Comparison of ENCODE assay signal across 8 cellular contexts in genomic region chr4:87423313-87424031, GRCh38. TPM values are rescaled to one million over a fixed set of nuclear protein-coding genes. Genes with fewer than 3 reads are reported as not detected.
DNase-seq lines count a peak whose midpoint lies in the region; TF ChIP-seq lines count a peak whose summit lies in the region.

No MANE protein-coding gene starts in this region.

- TF ChIP-seq EP300 in stomach (IDR thresholded peaks at IDR 0.05): no peak

- H3K4me3 Mint-ChIP-seq in activated T-helper 1 cell treated with anti-CD3 and anti-CD28 coated beads, Interleukin-12 subunit alpha, Interleukin-12 subunit beta, Interleukin-2, Interleukin-4 antibody, amounts not matched to agents 30 ng/mL and 10 ng/mL and 1 ng/mL, durations not matched to agents 14 hours and 24 hours and 36 hours: peak overlapping the region; percentile 99
- peak overlapping the region; percentile 90 to 100 (median 99) for H3K4me3 Mint-ChIP-seq in immature natural killer cell

- in situ Hi-C loops in KBM-7 (cut with MboI; ENCODE audit: low pct_unique_long_range_greater_than_20kb, low sequenced_read_pairs): no loop called here

- H3K27ac ChIP-seq in stomach: peak overlapping the region in 4 of 5 donors; percentile 87 to 95 (median 93)

- H3K4me1 Mint-ChIP-seq in activated T-helper 1 cell treated with anti-CD3 and anti-CD28 coated beads, Interleukin-12 subunit alpha, Interleukin-12 subunit beta, Interleukin-2, Interleukin-4 antibody, amounts not matched to agents 30 ng/mL and 10 ng/mL and 1 ng/mL, durations not matched to agents 14 hours and 24 hours and 36 hours (ENCODE audit: low read depth): peaks cover 30% of the 10 kb centered on the region
- peaks cover 27 to 57% of the 10 kb centered on the region in 2 donors for H3K4me1 Mint-ChIP-seq in immature natural killer cell

- TF ChIP-seq CTCF in stomach (IDR thresholded peaks at IDR 0.05): no peak

- peak overlapping the region; percentile 75 to 84 (median 79) for H3K4me3 ChIP-seq in stomach

- no peaks in the 10 kb centered on the region for H3K9me3 ChIP-seq in stomach

- no peak for TF ChIP-seq POLR2A in stomach (IDR thresholded peaks at IDR 0.05)

- H3K27ac Mint-ChIP-seq in activated T-helper 1 cell treated with anti-CD3 and anti-CD28 coated beads, Interleukin-12 subunit alpha, Interleukin-12 subunit beta, Interleukin-2, Interleukin-4 antibody, amounts not matched to agents 30 ng/mL and 10 ng/mL and 1 ng/mL, durations not matched to agents 14 hours and 24 hours and 36 hours: no peak overlapping the region
- H3K27ac Mint-ChIP-seq in immature natural killer cell: peak overlapping the region; percentile 69 to 99 (median 88)

- no peaks in the 10 kb centered on the region for H3K9me3 Mint-ChIP-seq in activated T-helper 1 cell treated with anti-CD3 and anti-CD28 coated beads, Interleukin-12 subunit alpha, Interleukin-12 subunit beta, Interleukin-2, Interleukin-4 antibody, amounts not matched to agents 30 ng/mL and 10 ng/mL and 1 ng/mL, durations not matched to agents 14 hours and 24 hours and 36 hours
- no peaks in the 10 kb centered on the region for H3K9me3 Mint-ChIP-seq in immature natural killer cell

- peak; percentile 45 for DNase-seq in DMS 273 treated with DMSO at 0.1 percent for 48 hours (lab: John Stamatoyannopoulos, UW)
- DNase-seq in KBM-7: peak; percentile 34
- DNase-seq in activated T-helper 1 cell treated with anti-CD3 and anti-CD28 coated beads, Interleukin-12 subunit alpha, Interleukin-12 subunit beta, Interleukin-2, Interleukin-4 antibody, amounts not matched to agents 30 ng/mL and 10 ng/mL and 1 ng/mL, durations not matched to agents 14 hours and 24 hours and 36 hours (ENCODE audit: low spot score): no peak
- DNase-seq in immature natural killer cell: no peak
- DNase-seq in stomach: no peak
- DNase-seq in GM19238 (ENCODE audit: insufficient read length, low spot score): no peak
- DNase-seq in HPDE6-E6E7 (ENCODE audit: extremely low spot score): no peak
- no peak for DNase-seq in activated CD4-positive, alpha-beta T cell treated with anti-CD3 and anti-CD28 coated beads, Interleukin-2, amount 50 U/mL, for 4 hours

- intact Hi-C loops in activated T-helper 1 cell treated with anti-CD3 and anti-CD28 coated beads, Interleukin-12 subunit alpha, Interleukin-12 subunit beta, Interleukin-2, Interleukin-4 antibody, amounts not matched to agents 30 ng/mL and 10 ng/mL and 1 ng/mL, durations not matched to agents 14 hours and 24 hours and 36 hours (cut with micrococcal nuclease): loop anchor here (5.0 kb wide), 3 partner anchors 201 to 1399 kb away; partner anchors contain the start of genes KLHL8 and PPM1K
- intact Hi-C loops in stomach (cut with DNase I; ENCODE audit: low total_unique reads): no loop called here

- H3K4me1 ChIP-seq in stomach: peaks cover 24 to 76% (median 56%) of the 10 kb centered on the region in 4 donors

- no peaks in the 10 kb centered on the region for H3K27me3 ChIP-seq in stomach

- no peaks in the 10 kb centered on the region for H3K36me3 ChIP-seq in stomach

- peaks cover 1% of the 10 kb centered on the region for H3K36me3 Mint-ChIP-seq in activated T-helper 1 cell treated with anti-CD3 and anti-CD28 coated beads, Interleukin-12 subunit alpha, Interleukin-12 subunit beta, Interleukin-2, Interleukin-4 antibody, amounts not matched to agents 30 ng/mL and 10 ng/mL and 1 ng/mL, durations not matched to agents 14 hours and 24 hours and 36 hours (ENCODE audit: low read depth)
- H3K36me3 Mint-ChIP-seq in immature natural killer cell: peaks cover 0 to 5% (median 0%) of the 10 kb centered on the region in 3 donors

- 5 to 17% (median 9%) methylated on average over 3 of the region's 3 CpGs for WGBS in stomach, 5 donors

- peaks cover 4% of the 10 kb centered on the region for H3K27me3 Mint-ChIP-seq in activated T-helper 1 cell treated with anti-CD3 and anti-CD28 coated beads, Interleukin-12 subunit alpha, Interleukin-12 subunit beta, Interleukin-2, Interleukin-4 antibody, amounts not matched to agents 30 ng/mL and 10 ng/mL and 1 ng/mL, durations not matched to agents 14 hours and 24 hours and 36 hours (ENCODE audit: insufficient read depth)
- H3K27me3 Mint-ChIP-seq in immature natural killer cell (ENCODE audit: low read depth in 3 of 3): peaks cover 8 to 13% (median 11%) of the 10 kb centered on the region in 3 donors

RNA-seq across cellular contexts. Expression of gene NUDT9, which starts 1.1 kb away (rescaled TPM):
- 13.9 and 14.6 TPM in 2 replicates for total RNA-seq in activated T-helper 1 cell treated with anti-CD3 and anti-CD28 coated beads, Interleukin-12 subunit alpha, Interleukin-12 subunit beta, Interleukin-2, Interleukin-4 antibody, amounts not matched to agents 30 ng/mL and 10 ng/mL and 1 ng/mL, durations not matched to agents 14 hours and 24 hours and 36 hours
- polyA plus RNA-seq in immature natural killer cell: 10 to 100 TPM; 15.7 to 20.1 (median 15.7) TPM
- total RNA-seq in stomach: 10 to 100 TPM in 3 of 5 donors, 1 to 10 TPM in 2; 3.6 to 44.9 (median 13.9) TPM
- polyA plus RNA-seq in stomach: 10 to 100 TPM; 19.7 to 36.0 (median 20.6) TPM

RNA-seq across cellular contexts. Expression of gene HSD17B11, which starts 32.5 kb away (rescaled TPM):
- total RNA-seq in activated T-helper 1 cell treated with anti-CD3 and anti-CD28 coated beads, Interleukin-12 subunit alpha, Interleukin-12 subunit beta, Interleukin-2, Interleukin-4 antibody, amounts not matched to agents 30 ng/mL and 10 ng/mL and 1 ng/mL, durations not matched to agents 14 hours and 24 hours and 36 hours: 12.1 and 12.7 TPM in 2 replicates
- 100 to 1,000 TPM in 2 of 3 donors, 10 to 100 TPM in 1; 81.6 to 112 (median 105) TPM for polyA plus RNA-seq in immature natural killer cell
- 100 to 1,000 TPM in 1 of 5 donors, 10 to 100 TPM in 4; 47.8 to 116 (median 66.7) TPM for total RNA-seq in stomach
- 10 to 100 TPM; 14.4 to 37.1 (median 27.0) TPM for polyA plus RNA-seq in stomach

Comparison
In these comparisons a context has a peak if more than half of its experiments do, and no peak if none do; other contexts are left out.
1. DNase-seq: peak in DMS 273 treated with DMSO at 0.1 percent for 48 hours (single experiment) and KBM-7 (single experiment); none in activated T-helper 1 cell treated with anti-CD3 and anti-CD28 coated beads, Interleukin-12 subunit alpha, Interleukin-12 subunit beta, Interleukin-2, Interleukin-4 antibody, amounts not matched to agents 30 ng/mL and 10 ng/mL and 1 ng/mL, durations not matched to agents 14 hours and 24 hours and 36 hours (single experiment), immature natural killer cell (0 of 3), stomach (single experiment), GM19238 (single experiment), HPDE6-E6E7 (single experiment) and activated CD4-positive, alpha-beta T cell treated with anti-CD3 and anti-CD28 coated beads, Interleukin-2, amount 50 U/mL, for 4 hours (0 of 2).